In genomic region chr7:100234660-100235317, GRCh38 we compare ENCODE assay signal across 4 cellular contexts. TPM values are rescaled to one million over a fixed set of nuclear protein-coding genes. Genes with fewer than 3 reads are reported as not detected.
"Had no signal": no experiment of that assay in that cellular context is flagged by ENCODE, and none has a peak within 500 bp of the region (broad histone marks: within the 10 kb centered on the region; RNA-seq: fewer than 3 reads in every experiment).

No MANE protein-coding gene starts in this region.

RNA-seq across cellular contexts. Expression of gene PVRIG, which starts 15.0 kb away (rescaled TPM):
- total RNA-seq: dermis microvascular lymphatic vessel endothelial cell, lower lobe of right lung, mesothelial cell of epicardium, Right ventricle myocardium superior had no signal
